In the genomic region with DNA sequence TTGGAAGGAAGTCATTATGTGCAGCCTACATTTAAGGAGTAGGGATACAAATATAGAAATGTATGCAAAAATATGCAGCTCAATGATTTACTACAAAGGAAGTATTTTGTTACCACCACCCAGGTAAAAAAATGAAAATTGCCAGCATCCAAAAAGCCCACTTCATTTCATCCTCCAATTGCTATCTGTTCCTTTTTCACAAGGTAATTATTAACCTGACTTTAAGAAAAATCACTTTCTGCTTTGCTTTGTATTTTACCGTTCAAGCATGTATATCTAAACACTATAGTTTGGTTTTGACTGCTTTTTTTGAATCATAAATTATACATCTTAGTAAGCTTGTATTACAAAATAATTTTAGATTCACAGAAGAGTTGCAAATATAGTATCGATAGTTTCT, we compare ENCODE assay signal across 28 cellular contexts.
"Had no signal": no experiment of that assay in that cellular context is flagged by ENCODE, and none has a peak within 500 bp of the region (broad histone marks: within the 10 kb centered on the region; RNA-seq: fewer than 3 reads in every experiment).

No MANE protein-coding gene starts in this region.

- H3K27me3 Mint-ChIP-seq: progenitor cell of endocrine pancreas; stimulated activated naive B cell treated with anti-CD40 and anti-IgM and Interleukin-4, amounts not matched to agents 10 μg/mL and 1 μg/mL and 100 μg/mL, for 72 hours; stimulated activated naive CD8-positive, alpha-beta T cell treated with anti-CD3 and anti-CD28 coated beads, Interleukin-15, Interleukin-2, amounts not matched to agents 100 ng/mL and 50 ng/mL, for 24 hours had no signal

- H3K4me1 ChIP-seq: neural progenitor cell, parathyroid adenoma, psoas muscle, right lobe of liver, sigmoid colon, stomach, thyroid gland, upper lobe of left lung, vagina had no signal

- H3K9me3 Mint-ChIP-seq: stimulated activated effector memory CD8-positive, alpha-beta T cell treated with anti-CD3 and anti-CD28 coated beads, Interleukin-12 subunit alpha, Interleukin-12 subunit beta, amount 100 ng/mL, for 72 hours; stimulated activated naive B cell treated with anti-CD40 and anti-IgM and Interleukin-4, amounts not matched to agents 10 μg/mL and 1 μg/mL and 100 μg/mL, for 72 hours; stimulated activated naive CD8-positive, alpha-beta T cell treated with anti-CD3 and anti-CD28 coated beads, Interleukin-15, Interleukin-2, amounts not matched to agents 100 ng/mL and 50 ng/mL, for 24 hours had no signal

- H3K4me3 Mint-ChIP-seq: nephron; neural progenitor cell; stimulated activated effector memory CD8-positive, alpha-beta T cell treated with anti-CD3 and anti-CD28 coated beads, Interleukin-12 subunit alpha, Interleukin-12 subunit beta, amount 100 ng/mL, for 72 hours; stimulated activated naive B cell treated with anti-CD40 and anti-IgM and Interleukin-4, amounts not matched to agents 10 μg/mL and 1 μg/mL and 100 μg/mL, for 72 hours; stimulated activated naive CD8-positive, alpha-beta T cell treated with anti-CD3 and anti-CD28 coated beads, Interleukin-15, Interleukin-2, amounts not matched to agents 100 ng/mL and 50 ng/mL, for 24 hours had no signal

- ATAC-seq: psoas muscle; right cardiac atrium; right lobe of liver; stimulated activated effector memory CD8-positive, alpha-beta T cell treated with anti-CD3 and anti-CD28 coated beads, Interleukin-12 subunit alpha, Interleukin-12 subunit beta, amount 100 ng/mL, for 72 hours; stimulated activated naive B cell treated with anti-CD40 and anti-IgM and Interleukin-4, amounts not matched to agents 10 μg/mL and 1 μg/mL and 100 μg/mL, for 72 hours had no signal

- H3K4me3 ChIP-seq: neural progenitor cell, ovary, psoas muscle, right lobe of liver, sigmoid colon, stomach, thoracic aorta, thyroid gland, tibial nerve, upper lobe of left lung, vagina had no signal

- H3K9ac ChIP-seq: neural progenitor cell, parathyroid adenoma had no signal

- H2AFZ ChIP-seq: neural progenitor cell, parathyroid adenoma had no signal

- H3K27ac Mint-ChIP-seq: nephron; neural progenitor cell; progenitor cell of endocrine pancreas; stimulated activated effector memory CD8-positive, alpha-beta T cell treated with anti-CD3 and anti-CD28 coated beads, Interleukin-12 subunit alpha, Interleukin-12 subunit beta, amount 100 ng/mL, for 72 hours; stimulated activated naive B cell treated with anti-CD40 and anti-IgM and Interleukin-4, amounts not matched to agents 10 μg/mL and 1 μg/mL and 100 μg/mL, for 72 hours; stimulated activated naive CD8-positive, alpha-beta T cell treated with anti-CD3 and anti-CD28 coated beads, Interleukin-15, Interleukin-2, amounts not matched to agents 100 ng/mL and 50 ng/mL, for 24 hours had no signal

- H3K27me3 ChIP-seq: neural progenitor cell, ovary, right lobe of liver, sigmoid colon, stomach, thyroid gland, tibial nerve, upper lobe of left lung, vagina had no signal

- H3K36me3 Mint-ChIP-seq: neural progenitor cell; stimulated activated effector memory CD8-positive, alpha-beta T cell treated with anti-CD3 and anti-CD28 coated beads, Interleukin-12 subunit alpha, Interleukin-12 subunit beta, amount 100 ng/mL, for 72 hours; stimulated activated naive B cell treated with anti-CD40 and anti-IgM and Interleukin-4, amounts not matched to agents 10 μg/mL and 1 μg/mL and 100 μg/mL, for 72 hours had no signal

- FAIRE-seq: small intestine, urothelium cell line had no signal

- H3K4me2 ChIP-seq: neural progenitor cell had no signal

- H3K36me3 ChIP-seq: neural progenitor cell, ovary, right lobe of liver, sigmoid colon, stomach, thoracic aorta, thyroid gland, tibial nerve, upper lobe of left lung, vagina had no signal

- DNase-seq: occipital lobe; ovary; posterior cingulate gyrus; psoas muscle; right cardiac atrium; right lobe of liver; sigmoid colon; small intestine; stimulated activated CD4-positive, alpha-beta T cell treated with anti-CD3 and anti-CD28 coated beads, Interleukin-15, amount 100 ng/mL, for 24 hours; stimulated activated CD4-positive, alpha-beta T cell treated with anti-CD3 and anti-CD28 coated beads, Interleukin-2, amount 100 ng/mL, for 24 hours; stimulated activated CD4-positive, alpha-beta T cell treated with anti-CD3 and anti-CD28 coated beads, Interleukin-2, amount 100 ng/mL, for 48 hours; stimulated activated CD4-positive, alpha-beta T cell treated with anti-CD3 and anti-CD28 coated beads, Interleukin-4, amount 100 ng/mL, for 24 hours; stimulated activated naive B cell treated with anti-CD40 and anti-IgM and Interleukin-4, amounts not matched to agents 10 μg/mL and 1 μg/mL and 100 μg/mL, for 72 hours; stimulated activated naive CD4-positive, alpha-beta T cell treated with Interleukin-2 at 50 U/mL for 16 hours; stomach; thyroid gland; trophoblast cell; upper lobe of left lung had no signal

- H3K27ac ChIP-seq: neural progenitor cell, ovary, parathyroid adenoma, psoas muscle, right lobe of liver, sigmoid colon, stomach, thoracic aorta, thyroid gland, tibial nerve, upper lobe of left lung, vagina had no signal

- H3K79me2 ChIP-seq: parathyroid adenoma had no signal

- H3K9me3 ChIP-seq: ovary, right lobe of liver, sigmoid colon, thoracic aorta, thyroid gland, vagina had no signal

- H3K4me1 Mint-ChIP-seq: stimulated activated effector memory CD8-positive, alpha-beta T cell treated with anti-CD3 and anti-CD28 coated beads, Interleukin-12 subunit alpha, Interleukin-12 subunit beta, amount 100 ng/mL, for 72 hours had no signal
